ENCODE assay signal across 14 cellular contexts in the genomic region with DNA sequence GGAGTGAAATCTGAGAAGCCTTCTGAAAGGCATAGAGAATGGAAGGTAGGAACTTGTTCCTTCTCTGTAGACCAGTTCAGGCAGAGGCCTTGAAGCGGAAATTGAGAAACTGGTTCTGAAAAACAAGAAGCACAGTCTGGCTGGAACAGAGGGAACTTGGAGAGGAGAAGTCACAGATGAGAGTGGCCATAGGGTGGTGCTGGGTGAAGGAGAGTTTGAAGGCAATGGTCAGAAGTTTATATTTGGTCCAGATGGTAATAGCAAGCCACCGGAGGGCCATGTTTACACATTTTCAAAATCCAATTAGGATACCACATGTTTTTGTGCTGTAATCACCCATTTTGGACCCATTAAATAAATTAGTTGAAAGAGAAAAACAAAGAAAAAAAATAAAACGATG.
A peak's percentile ranks its signal among the peaks of the same experiment; 100 is the strongest.
DNase-seq lines count a peak whose midpoint lies in the region; ATAC-seq and TF ChIP-seq lines count a peak whose summit lies in the region.
"Had no signal": no experiment of that assay in that cellular context is flagged by ENCODE, and none has a peak within 500 bp of the region (broad histone marks: within the 10 kb centered on the region; RNA-seq: fewer than 3 reads in every experiment).

No MANE protein-coding gene starts in this region.

- H3K27me3 ChIP-seq in gastroesophageal sphincter (no peaks in the 10 kb centered on the region), gastrocnemius medialis (no peaks in the 10 kb centered on the region)

- intact Hi-C loops in gastrocnemius medialis (cut with DNase I; ENCODE audit: low total_unique reads): loop anchor here (5.0 kb wide), 1 partner anchor 37 kb away; no protein-coding TSS in a partner anchor

- H3K27ac ChIP-seq in gastroesophageal sphincter (peak overlapping the region in 3 of 4 donors; percentile 5 to 43 (median 37)), gastrocnemius medialis (peak overlapping the region; percentile 16 to 43 (median 34))
- H3K27ac ChIP-seq: dorsolateral prefrontal cortex had no signal

- in situ Hi-C loops in SK-MEL-5 (cut with HindIII; ENCODE audit: low pct_unique_long_range_greater_than_20kb, low sequenced_read_pairs): loop anchor here (25.0 kb wide), 1 partner anchor 702 kb away; a partner anchor contains a TSS
- in situ Hi-C loops in gastrocnemius medialis (cut with MboI; ENCODE audit: low sequenced_read_pairs in 4 of 4): no loop called here

- WGBS in gastroesophageal sphincter (ENCODE audit: low coverage in 1 of 2), 2 donors: 62 to 85% methylated on average over 3 of the region's 3 CpGs

- H3K4me3 ChIP-seq in gastroesophageal sphincter: no peak overlapping the region
- H3K4me3 ChIP-seq in gastrocnemius medialis: no peak overlapping the region
- H3K4me3 ChIP-seq: dorsolateral prefrontal cortex, GM12878, GM23338 had no signal

- DNase-seq in GM04504 (ENCODE audit: low read depth) (peak; percentile 29), SK-MEL-5 (ENCODE audit: low read depth, low spot score) (peak; percentile 9), gastrocnemius medialis (peak; percentile 40 to 46)
- DNase-seq in activated CD8-positive, alpha-beta memory T cell treated with anti-CD3 and anti-CD28 coated beads for 24 hours: no peak
- DNase-seq: activated CD8-positive, alpha-beta T cell treated with anti-CD3 and anti-CD28 coated beads, Interleukin-2, amount 10 ng/mL, durations not matched to agents 7 days and 5 days; activated naive CD8-positive, alpha-beta T cell treated with anti-CD3 and anti-CD28 coated beads, Interleukin-2, amount 10 ng/mL, durations not matched to agents 7 days and 5 days; dorsolateral prefrontal cortex; NCI-H187; T-helper 17 cell had no signal

- no peak for TF ChIP-seq EP300 in gastroesophageal sphincter (IDR thresholded peaks at IDR 0.05)

- H3K36me3 ChIP-seq in gastroesophageal sphincter (no peaks in the 10 kb centered on the region), gastrocnemius medialis (no peaks in the 10 kb centered on the region)

- H3K4me1 ChIP-seq in gastroesophageal sphincter: peaks cover 0 to 1% (median 0%) of the 10 kb centered on the region in 3 donors
- peaks cover 0 to 4% of the 10 kb centered on the region in 2 donors for H3K4me1 ChIP-seq in gastrocnemius medialis

- TF ChIP-seq POLR2A in gastroesophageal sphincter (IDR thresholded peaks at IDR 0.05) (no peak), gastrocnemius medialis (IDR thresholded peaks at IDR 0.05) (no peak)

- no peaks in the 10 kb centered on the region for H3K9me3 ChIP-seq in gastroesophageal sphincter
- no peaks in the 10 kb centered on the region for H3K9me3 ChIP-seq in gastrocnemius medialis

- ATAC-seq in gastroesophageal sphincter (peak; percentile 76), gastrocnemius medialis (peak; percentile 79), HG03045 (IDR thresholded peaks at IDR 0.05; ENCODE audit: unreplicated experiment) (no peak), HG02588 (IDR thresholded peaks at IDR 0.05; ENCODE audit: unreplicated experiment) (no peak)
- ATAC-seq: activated CD8-positive, alpha-beta T cell treated with anti-CD3 and anti-CD28 coated beads, Interleukin-2, amount 10 ng/mL, durations not matched to agents 7 days and 5 days; GM23338; T-helper 17 cell had no signal

- no peak for TF ChIP-seq CTCF in gastroesophageal sphincter (IDR thresholded peaks at IDR 0.05)
- no peak for TF ChIP-seq CTCF in gastrocnemius medialis (IDR thresholded peaks at IDR 0.05 in 4 of 5, conservative IDR thresholded peaks at IDR 0.05 in 1 of 5)

Comparison
In these comparisons a context has a peak if more than half of its experiments do, and no peak if none do; other contexts are left out.
1. ATAC-seq: peak in gastroesophageal sphincter (single experiment) and gastrocnemius medialis (2 of 2); none in HG03045 (single experiment) and HG02588 (single experiment).